21 cellular contexts compared by ENCODE assay signal in the genomic region with DNA sequence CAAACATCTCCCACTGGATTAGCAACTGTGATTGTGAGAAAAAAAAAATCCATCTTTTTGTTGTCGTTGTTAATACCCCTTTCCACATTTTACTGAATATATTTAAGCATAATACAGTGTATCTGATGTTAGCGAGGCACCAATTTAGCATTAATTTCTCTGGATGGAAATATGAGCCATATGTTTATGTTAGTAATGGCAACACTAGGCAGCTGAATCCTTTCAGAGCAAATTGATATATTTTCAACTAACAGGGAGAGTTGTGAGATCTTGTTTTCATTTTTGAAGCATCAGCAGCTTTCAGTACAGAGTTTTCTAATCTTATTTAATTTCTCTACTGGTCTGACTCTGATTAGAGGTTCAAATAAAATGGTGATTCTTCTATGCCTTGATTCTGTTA.
"Had no signal": no experiment of that assay in that cellular context is flagged by ENCODE, and none has a peak within 500 bp of the region (broad histone marks: within the 10 kb centered on the region; RNA-seq: fewer than 3 reads in every experiment).

No MANE protein-coding gene starts in this region.

- H3K4me1 Mint-ChIP-seq: memory B cell; naive B cell; stimulated activated memory B cell treated with anti-CD40 and anti-IgM and Interleukin-4, amounts not matched to agents 10 μg/mL and 1 μg/mL and 100 μg/mL, for 72 hours had no signal

- H3K4me1 ChIP-seq: foreskin keratinocyte, left ventricle myocardium inferior, lower lobe of right lung, psoas muscle, right lobe of liver, testis, tibial nerve, upper lobe of right lung, vagina had no signal

- H3K9me3 Mint-ChIP-seq: memory B cell; naive B cell; stimulated activated memory B cell treated with anti-CD40 and anti-IgM and Interleukin-4, amounts not matched to agents 10 μg/mL and 1 μg/mL and 100 μg/mL, for 72 hours; stimulated activated naive CD8-positive, alpha-beta T cell treated with anti-CD3 and anti-CD28 coated beads, Interleukin-15, Interleukin-2, amounts not matched to agents 100 ng/mL and 50 ng/mL, for 24 hours had no signal

- DNase-seq: effector memory CD4-positive, alpha-beta T cell; foreskin keratinocyte; kidney; left cardiac atrium; left ventricle myocardium inferior; lower lobe of right lung; naive B cell; psoas muscle; right lobe of liver; stimulated activated CD4-positive, alpha-beta T cell treated with anti-CD3 and anti-CD28 coated beads, Interleukin-4, amount 100 ng/mL, for 24 hours; testis; upper lobe of right lung had no signal

- ATAC-seq: esophagus mucosa; foreskin keratinocyte; left cardiac atrium; lower lobe of right lung; psoas muscle; right lobe of liver; stimulated activated memory B cell treated with anti-CD40 and anti-IgM and Interleukin-4, amounts not matched to agents 10 μg/mL and 1 μg/mL and 100 μg/mL, for 72 hours; upper lobe of right lung had no signal

- H3K27me3 Mint-ChIP-seq: memory B cell; stimulated activated memory B cell treated with anti-CD40 and anti-IgM and Interleukin-4, amounts not matched to agents 10 μg/mL and 1 μg/mL and 100 μg/mL, for 72 hours had no signal

- H3K36me3 ChIP-seq: left ventricle myocardium inferior, lower lobe of right lung, neutrophil, right lobe of liver, tibial nerve, upper lobe of right lung, vagina had no signal

- H3K9me3 ChIP-seq: left ventricle myocardium inferior, lower lobe of right lung, neutrophil, psoas muscle, right lobe of liver, testis, tibial nerve, upper lobe of right lung, vagina had no signal

- H3K27ac ChIP-seq: coronary artery, foreskin keratinocyte, hepatocyte, left ventricle myocardium inferior, lower lobe of right lung, neutrophil, psoas muscle, right lobe of liver, testis, tibial nerve, upper lobe of right lung, vagina had no signal

- H3K4me3 ChIP-seq: coronary artery, hepatocyte, left ventricle myocardium inferior, lower lobe of right lung, psoas muscle, right lobe of liver, testis, tibial nerve, upper lobe of right lung, vagina had no signal

- H3K27ac Mint-ChIP-seq: memory B cell; naive B cell; stimulated activated memory B cell treated with anti-CD40 and anti-IgM and Interleukin-4, amounts not matched to agents 10 μg/mL and 1 μg/mL and 100 μg/mL, for 72 hours; stimulated activated naive CD8-positive, alpha-beta T cell treated with anti-CD3 and anti-CD28 coated beads, Interleukin-15, Interleukin-2, amounts not matched to agents 100 ng/mL and 50 ng/mL, for 24 hours had no signal

- H3K4me3 Mint-ChIP-seq: memory B cell; naive B cell; stimulated activated memory B cell treated with anti-CD40 and anti-IgM and Interleukin-4, amounts not matched to agents 10 μg/mL and 1 μg/mL and 100 μg/mL, for 72 hours; stimulated activated naive CD8-positive, alpha-beta T cell treated with anti-CD3 and anti-CD28 coated beads, Interleukin-15, Interleukin-2, amounts not matched to agents 100 ng/mL and 50 ng/mL, for 24 hours had no signal

- H3K27me3 ChIP-seq: foreskin keratinocyte, hepatocyte, neutrophil, right lobe of liver, testis, tibial nerve, upper lobe of right lung, vagina had no signal

- H3K36me3 Mint-ChIP-seq: memory B cell; naive B cell; stimulated activated memory B cell treated with anti-CD40 and anti-IgM and Interleukin-4, amounts not matched to agents 10 μg/mL and 1 μg/mL and 100 μg/mL, for 72 hours had no signal
